ENCODE assay signal across 23 cellular contexts in the genomic region with DNA sequence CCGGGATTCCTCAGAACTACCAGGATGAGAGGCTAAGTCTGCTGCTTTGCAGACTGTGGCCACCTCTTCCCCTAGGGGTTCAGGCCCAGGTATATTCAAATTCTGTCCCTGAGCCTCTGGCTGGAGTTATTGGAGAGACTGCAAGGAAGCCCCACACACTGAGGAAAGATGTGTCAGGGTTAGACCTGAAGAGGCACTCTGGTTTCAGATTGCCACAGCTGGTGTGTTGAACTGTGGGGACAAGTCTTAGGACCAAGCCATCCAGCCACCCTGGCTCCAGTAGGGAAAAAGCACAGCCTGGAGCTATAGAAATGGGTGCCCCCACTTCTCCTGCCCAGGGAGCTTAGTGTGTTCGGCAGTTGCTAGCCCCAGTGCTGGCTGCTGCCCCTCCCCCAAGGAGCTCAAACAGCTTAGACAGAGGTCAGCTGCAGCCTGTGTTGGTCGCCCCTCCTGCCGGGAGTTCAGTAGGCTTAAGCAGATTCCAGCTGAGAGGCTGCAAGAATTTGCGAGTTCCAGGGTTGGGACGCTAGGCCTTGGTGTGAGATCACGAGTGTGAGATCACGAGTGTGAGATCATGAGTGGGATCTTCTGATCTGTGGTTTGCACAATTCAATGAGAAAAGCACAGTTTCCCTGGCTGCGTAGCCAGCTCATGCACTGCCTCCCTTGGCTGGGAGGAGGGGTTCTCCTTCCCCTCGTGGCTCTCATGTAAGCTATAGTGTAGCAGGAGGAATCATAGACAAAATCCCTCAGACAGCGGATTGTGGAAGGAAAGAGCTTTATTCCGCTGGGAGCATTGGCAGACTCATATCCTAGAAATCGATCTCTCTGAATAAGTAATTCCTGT.
DNase-seq lines count a peak whose midpoint lies in the region; TF ChIP-seq lines count a peak whose summit lies in the region.
"Had no signal": no experiment of that assay in that cellular context is flagged by ENCODE, and none has a peak within 500 bp of the region (broad histone marks: within the 10 kb centered on the region; RNA-seq: fewer than 3 reads in every experiment).

No MANE protein-coding gene starts in this region.

- no peak overlapping the region for H3K4me3 Mint-ChIP-seq in glutamatergic neuron (ENCODE audit: unreplicated experiment)
- H3K4me3 Mint-ChIP-seq: activated CD4-positive, alpha-beta T cell treated with anti-CD3 and anti-CD28 coated beads, Interleukin-2, amount 10 ng/mL, durations not matched to agents 7 days and 5 days; activated CD8-positive, alpha-beta memory T cell treated with anti-CD3 and anti-CD28 coated beads, Interleukin-2, amount 10 ng/mL, durations not matched to agents 7 days and 5 days; activated naive CD8-positive, alpha-beta T cell; activated T-helper 1 cell treated with anti-CD3 and anti-CD28 coated beads, Interleukin-12 subunit alpha, Interleukin-12 subunit beta, Interleukin-2, Interleukin-4 antibody, amounts not matched to agents 30 ng/mL and 10 ng/mL and 1 ng/mL, durations not matched to agents 14 hours and 24 hours and 36 hours; CD8-positive, alpha-beta T cell; naive B cell; T-helper 17 cell had no signal

- peak overlapping the region; percentile 71 for H3K27ac Mint-ChIP-seq in glutamatergic neuron (ENCODE audit: unreplicated experiment)
- H3K27ac Mint-ChIP-seq: activated CD4-positive, alpha-beta T cell treated with anti-CD3 and anti-CD28 coated beads, Interleukin-2, amount 10 ng/mL, durations not matched to agents 7 days and 5 days; activated CD8-positive, alpha-beta memory T cell treated with anti-CD3 and anti-CD28 coated beads, Interleukin-2, amount 10 ng/mL, durations not matched to agents 7 days and 5 days; activated naive CD8-positive, alpha-beta T cell; activated T-helper 1 cell treated with anti-CD3 and anti-CD28 coated beads, Interleukin-12 subunit alpha, Interleukin-12 subunit beta, Interleukin-2, Interleukin-4 antibody, amounts not matched to agents 30 ng/mL and 10 ng/mL and 1 ng/mL, durations not matched to agents 14 hours and 24 hours and 36 hours; CD8-positive, alpha-beta T cell; naive B cell; T-helper 17 cell had no signal

- DNase-seq in NCI-H510A treated with DMSO at 0.1 percent for 48 hours (lab: John Stamatoyannopoulos, UW) (peak; percentile 45), NCI-H510A (lab: John Stamatoyannopoulos, UW) (no peak), NCI-H82 treated with DMSO at 0.1 percent for 48 hours (lab: John Stamatoyannopoulos, UW; ENCODE audit: unreplicated experiment) (peak; percentile 40), glutamatergic neuron (peak; percentile 27), posterior vena cava (ENCODE audit: low spot score) (peak; percentile 40), epidermal melanocyte (ENCODE audit: insufficient read length, low spot score) (no peak), NCI-H187 treated with DMSO at 0.1 percent for 48 hours (lab: John Stamatoyannopoulos, UW) (no peak), NCI-H1048 (lab: John Stamatoyannopoulos, UW) (no peak)
- DNase-seq: activated CD4-positive, alpha-beta T cell treated with anti-CD3 and anti-CD28 coated beads, Interleukin-2, amount 10 ng/mL, durations not matched to agents 7 days and 5 days; activated CD8-positive, alpha-beta memory T cell treated with anti-CD3 and anti-CD28 coated beads, Interleukin-2, amount 10 ng/mL, durations not matched to agents 7 days and 5 days; CD8-positive, alpha-beta T cell; Karpas-422; left colon; MV-4-11; naive B cell; NCI-H2029 treated with DMSO at 0.1 percent for 48 hours; NCI-H345; stimulated activated CD4-positive, alpha-beta T cell treated with anti-CD3 and anti-CD28 coated beads, Interleukin-12 subunit alpha, Interleukin-12 subunit beta, amount 100 ng/mL, for 4 hours; stomach; T-helper 17 cell; transverse colon had no signal

- TF ChIP-seq CTCF in glutamatergic neuron (IDR thresholded peaks at IDR 0.05; ENCODE audit: partially characterized antibody, unreplicated experiment): no peak

- H3K9me3 Mint-ChIP-seq in glutamatergic neuron (ENCODE audit: unreplicated experiment): peaks cover 4% of the 10 kb centered on the region

- intact Hi-C loops in posterior vena cava (cut with DNase I): no loop called here

- peaks cover 6% of the 10 kb centered on the region for H3K36me3 Mint-ChIP-seq in glutamatergic neuron (ENCODE audit: unreplicated experiment)
- H3K36me3 Mint-ChIP-seq: activated CD8-positive, alpha-beta memory T cell treated with anti-CD3 and anti-CD28 coated beads, Interleukin-2, amount 10 ng/mL, durations not matched to agents 7 days and 5 days; activated naive CD8-positive, alpha-beta T cell; CD8-positive, alpha-beta T cell; naive B cell had no signal

- H3K27me3 Mint-ChIP-seq in glutamatergic neuron (ENCODE audit: unreplicated experiment): peaks cover 2% of the 10 kb centered on the region
- H3K27me3 Mint-ChIP-seq: activated CD4-positive, alpha-beta T cell treated with anti-CD3 and anti-CD28 coated beads, Interleukin-2, amount 10 ng/mL, durations not matched to agents 7 days and 5 days; activated CD8-positive, alpha-beta memory T cell treated with anti-CD3 and anti-CD28 coated beads, Interleukin-2, amount 10 ng/mL, durations not matched to agents 7 days and 5 days; activated naive CD8-positive, alpha-beta T cell; naive B cell; T-helper 17 cell had no signal

- H3K4me1 Mint-ChIP-seq in glutamatergic neuron (ENCODE audit: low read depth, unreplicated experiment): peaks cover 4% of the 10 kb centered on the region
- H3K4me1 Mint-ChIP-seq: activated CD4-positive, alpha-beta T cell treated with anti-CD3 and anti-CD28 coated beads, Interleukin-2, amount 10 ng/mL, durations not matched to agents 7 days and 5 days; activated CD8-positive, alpha-beta memory T cell treated with anti-CD3 and anti-CD28 coated beads, Interleukin-2, amount 10 ng/mL, durations not matched to agents 7 days and 5 days; naive B cell; T-helper 17 cell had no signal

Comparison
In these comparisons a context has a peak if more than half of its experiments do, and no peak if none do; other contexts are left out.
1. DNase-seq: peak in NCI-H510A treated with DMSO at 0.1 percent for 48 hours (single experiment), NCI-H82 treated with DMSO at 0.1 percent for 48 hours (single experiment), glutamatergic neuron (single experiment) and posterior vena cava (single experiment); none in NCI-H510A (single experiment), epidermal melanocyte (single experiment), NCI-H187 treated with DMSO at 0.1 percent for 48 hours (single experiment) and NCI-H1048 (single experiment).